Comparison of ENCODE assay signal across 1 cellular context in genomic region chr4:186596346-186596745, GRCh38.
TF ChIP-seq lines count a peak whose summit lies in the region.

No MANE protein-coding gene starts in this region.

TF ChIP-seq in GM23338, 12 proteins besides CTCF, POLR2A, EP300 and RAD21 (continued from another document):
- no peak for TF ChIP-seq ZNF462 (CRISPR knock-in tag; IDR thresholded peaks at IDR 0.05)
- no peak for TF ChIP-seq NANOG (IDR thresholded peaks at IDR 0.05; ENCODE audit: borderline replicate concordance)
- no peak for TF ChIP-seq STAT1 (IDR thresholded peaks at IDR 0.05; ENCODE audit: unreplicated experiment)
- TF ChIP-seq ZNF114 (CRISPR knock-in tag; IDR thresholded peaks at IDR 0.05) = no peak
- no peak for TF ChIP-seq EZH2 (IDR thresholded peaks at IDR 0.05; ENCODE audit: low read depth, unreplicated experiment)
- TF ChIP-seq ZNF331 (CRISPR knock-in tag; IDR thresholded peaks at IDR 0.05; ENCODE audit: low read depth) = no peak
- no peak for TF ChIP-seq REST (IDR thresholded peaks at IDR 0.05; ENCODE audit: unreplicated experiment)
- TF ChIP-seq ETS1 (IDR thresholded peaks at IDR 0.05) = no peak
- TF ChIP-seq EZH2phosphoT487 (IDR thresholded peaks at IDR 0.05; ENCODE audit: unreplicated experiment) = no peak
- TF ChIP-seq JUNB (IDR thresholded peaks at IDR 0.05; ENCODE audit: unreplicated experiment) = no peak
- TF ChIP-seq POLR2AphosphoS5 (IDR thresholded peaks at IDR 0.05; ENCODE audit: low read depth) = no peak
